Comparison of ENCODE assay signal across 8 cellular contexts in the genomic region with DNA sequence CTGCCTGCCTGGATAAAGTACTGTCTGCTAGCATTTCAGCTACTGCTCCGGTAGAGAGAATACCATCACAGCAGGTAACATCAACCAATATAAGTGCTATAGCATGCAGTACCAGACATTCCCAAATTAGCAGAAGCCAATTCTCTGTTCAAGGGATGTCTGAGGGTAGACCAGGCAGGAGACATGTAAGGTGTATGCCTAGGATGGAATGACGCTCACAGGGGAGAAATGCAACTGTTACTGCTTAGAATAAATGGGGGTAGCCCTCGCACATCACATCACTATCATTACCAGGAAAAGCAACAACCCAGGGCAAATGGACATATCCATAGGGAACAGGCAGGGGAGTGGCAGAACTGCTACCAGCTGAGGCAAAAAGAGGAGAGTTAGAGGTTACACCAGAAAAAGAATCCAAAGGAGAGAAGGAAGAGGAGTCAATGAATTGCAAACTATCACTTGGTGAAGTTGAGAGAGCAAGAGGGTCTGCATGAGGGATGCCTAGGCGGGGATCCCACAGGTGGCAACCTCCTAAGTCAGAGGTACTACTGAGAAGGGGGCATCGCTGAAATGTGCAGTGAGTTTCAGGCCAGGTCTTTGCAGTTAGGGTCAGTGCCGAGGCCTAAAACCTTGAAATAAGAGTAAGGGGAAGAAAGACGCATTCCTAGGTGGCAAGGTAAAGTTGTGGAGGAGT. TPM values are rescaled to one million over a fixed set of nuclear protein-coding genes. Genes with fewer than 3 reads are reported as not detected.
A peak's percentile ranks its signal among the peaks of the same experiment; 100 is the strongest.
DNase-seq lines count a peak whose midpoint lies in the region; ATAC-seq and TF ChIP-seq lines count a peak whose summit lies in the region.

No MANE protein-coding gene starts in this region.

- TF ChIP-seq EP300 in esophagus muscularis mucosa (IDR thresholded peaks at IDR 0.05) = no peak

- H3K4me1 ChIP-seq in esophagus muscularis mucosa = peaks cover 24 to 65% (median 55%) of the 10 kb centered on the region in 4 donors
- H3K4me1 ChIP-seq in prostate gland (replicated peaks) = peaks cover 6% of the 10 kb centered on the region

- no peak for DNase-seq in RWPE1 (ENCODE audit: low spot score)
- no peak for DNase-seq in esophagus muscularis mucosa (ENCODE audit: extremely low spot score)
- DNase-seq in prostate gland (ENCODE audit: low spot score) = no peak
- DNase-seq in NCI-H1694 (lab: John Stamatoyannopoulos, UW) = no peak
- no peak for DNase-seq in NCI-H748 treated with DMSO at 0.1 percent for 48 hours (lab: John Stamatoyannopoulos, UW)
- DNase-seq in NCI-H1930 (lab: John Stamatoyannopoulos, UW) = no peak

- WGBS in esophagus muscularis mucosa = 18% methylated on average over 6 of the region's 7 CpGs
- WGBS in prostate gland = 14% methylated on average over 7 of the region's 7 CpGs

- intact Hi-C loops in esophagus muscularis mucosa (cut with DNase I) (loop anchor here (5.0 to 10.0 kb wide), 3 partner anchors 55 to 203 kb away; partner anchors contain the start of gene IL6R), prostate gland (cut with DNase I) (loop anchor here (10.0 kb wide), 2 partner anchors 153 to 507 kb away; partner anchors contain the start of genes EFNA4 and IL6R)

- peak overlapping the region; percentile 99 for H3K4me3 ChIP-seq in GM08714 (ENCODE audit: low read length)
- H3K4me3 ChIP-seq in esophagus muscularis mucosa = peak overlapping the region; percentile 84 to 99 (median 92)
- peak overlapping the region; percentile 85 to 88 for H3K4me3 ChIP-seq in prostate gland

- H3K27me3 ChIP-seq in esophagus muscularis mucosa (no peaks in the 10 kb centered on the region), prostate gland (replicated peaks; ENCODE audit: insufficient read depth) (no peaks in the 10 kb centered on the region)

- CTCF ChIA-PET in RWPE1 (lab: Yijun Ruan, JAX) = no interaction called here

- no peaks in the 10 kb centered on the region for H3K9me3 ChIP-seq in esophagus muscularis mucosa
- no peaks in the 10 kb centered on the region for H3K9me3 ChIP-seq in prostate gland

- H3K27ac ChIP-seq in RWPE1 (peak overlapping the region; percentile 92), esophagus muscularis mucosa (replicated peaks in 1 of 4) (peak overlapping the region; percentile 92 to 96 (median 96)), prostate gland (peak overlapping the region; percentile 81 to 82)

- TF ChIP-seq POLR2A in esophagus muscularis mucosa (IDR thresholded peaks at IDR 0.05; ENCODE audit: low read depth) = no peak
- no peak for TF ChIP-seq POLR2A in prostate gland (IDR thresholded peaks at IDR 0.05)

- no peak for ATAC-seq in GM21528 (IDR thresholded peaks at IDR 0.05; ENCODE audit: low FRiP score, unreplicated experiment)

- POLR2A ChIA-PET in RWPE1 (lab: Yijun Ruan, JAX; ENCODE audit: low non-redundant PET) = no interaction called here

- no peak for TF ChIP-seq CTCF in RWPE1 (conservative IDR thresholded peaks at IDR 0.05; ENCODE audit: low read depth)
- no peak for TF ChIP-seq CTCF in esophagus muscularis mucosa (IDR thresholded peaks at IDR 0.05)
- TF ChIP-seq CTCF in prostate gland (IDR thresholded peaks at IDR 0.05) = no peak

- peaks cover 32 to 36% (median 35%) of the 10 kb centered on the region in 4 donors for H3K36me3 ChIP-seq in esophagus muscularis mucosa
- H3K36me3 ChIP-seq in prostate gland = peaks cover 10 to 28% of the 10 kb centered on the region in 2 donors

RNA-seq across cellular contexts. Expression of gene UBE2Q1, which starts 1.1 kb away (rescaled TPM):
- total RNA-seq in esophagus muscularis mucosa (10 to 100 TPM; 23.7 to 41.3 (median 31.3) TPM), prostate gland (10 to 100 TPM; 24.7 to 43.7 TPM)

RNA-seq across cellular contexts. Expression of gene CHRNB2, which starts 10.2 kb away (rescaled TPM):
- total RNA-seq in esophagus muscularis mucosa (under 1 TPM; under 0.01 to 0.65 (median 0.19) TPM), prostate gland (under 1 TPM; 0.05 to 0.74 TPM)

RNA-seq across cellular contexts. Expression of gene ADAR, which starts 50.6 kb away (rescaled TPM):
- total RNA-seq in esophagus muscularis mucosa (10 to 100 TPM; 80.2 to 96.3 (median 87.1) TPM), prostate gland (100 to 1,000 TPM in 1 of 2 donors, 10 to 100 TPM in 1; 98.1 to 181 TPM)

RNA-seq across cellular contexts. Expression of gene SHE, which starts 55.2 kb away (rescaled TPM):
- total RNA-seq in esophagus muscularis mucosa (10 to 100 TPM; 12.5 to 17.0 (median 12.6) TPM), prostate gland (10 to 100 TPM in 1 of 2 donors, 1 to 10 TPM in 1; 5.4 to 29.9 TPM)

RNA-seq across cellular contexts. Expression of gene TDRD10, which starts 55.4 kb away (rescaled TPM):
- total RNA-seq in esophagus muscularis mucosa (1 to 10 TPM; 2.3 to 5.0 (median 4.3) TPM), prostate gland (10 to 100 TPM in 1 of 2 donors, under 1 TPM in 1; 0.46 to 11.4 TPM)
